8 cellular contexts compared by ENCODE assay signal in genomic region chr6:70706491-70707123, GRCh38. TPM values are rescaled to one million over a fixed set of nuclear protein-coding genes. Genes with fewer than 3 reads are reported as not detected.
DNase-seq lines count a peak whose midpoint lies in the region; ATAC-seq and TF ChIP-seq lines count a peak whose summit lies in the region.

No MANE protein-coding gene starts in this region.

- DNase-seq in ACHN: peak; percentile 47
- DNase-seq in GM13977 (ENCODE audit: low spot score): no peak
- DNase-seq in NCI-H748 treated with DMSO at 0.1 percent for 48 hours (lab: John Stamatoyannopoulos, UW): peak; percentile 52
- peak; percentile 74 for DNase-seq in choroid plexus epithelial cell (ENCODE audit: low read depth)
- DNase-seq in naive B cell: peak; percentile 45
- no peak for DNase-seq in stimulated activated CD4-positive, alpha-beta T cell treated with anti-CD3 and anti-CD28 coated beads, Interleukin-4, amount 100 ng/mL, for 4 hours
- DNase-seq in COLO668 (lab: John Stamatoyannopoulos, UW; ENCODE audit: unreplicated experiment): no peak

- peaks cover 30 to 54% (median 39%) of the 10 kb centered on the region in 3 donors for H3K4me1 Mint-ChIP-seq in naive B cell

- H3K27ac Mint-ChIP-seq in naive B cell: no peak overlapping the region

- TF ChIP-seq CTCF in GM13977 (IDR thresholded peaks at IDR 0.05; ENCODE audit: extremely low read depth, insufficient read depth, missing control alignments) (peak; percentile 43), choroid plexus epithelial cell (conservative IDR thresholded peaks at IDR 0.05; ENCODE audit: low read depth, low read length) (peak; percentile 55)

- H3K36me3 Mint-ChIP-seq in naive B cell: peaks cover 0 to 2% of the 10 kb centered on the region in 2 donors

- no peak overlapping the region for H3K4me3 ChIP-seq in choroid plexus epithelial cell (ENCODE audit: low read depth, low read length)

- H3K27me3 Mint-ChIP-seq in naive B cell: no peaks in the 10 kb centered on the region

- no peak overlapping the region for H3K4me3 Mint-ChIP-seq in naive B cell

- ATAC-seq in naive B cell (ENCODE audit: low read depth in 2 of 2) (no peak), GM21825 (IDR thresholded peaks at IDR 0.05; ENCODE audit: unreplicated experiment) (no peak)

- H3K9me3 Mint-ChIP-seq in naive B cell: no peaks in the 10 kb centered on the region

- in situ Hi-C loops in ACHN (cut with HindIII; ENCODE audit: low pct_ligation_motif_present, low pct_unique_long_range_greater_than_20kb, low sequenced_read_pairs) (no loop called here), GM13977 (cut with MboI; ENCODE audit: low pct_unique_long_range_greater_than_20kb, low sequenced_read_pairs, unreplicated experiment) (loop anchor here (10.0 kb wide), 1 partner anchor 178 kb away; no protein-coding TSS in a partner anchor)

RNA-seq across cellular contexts. Expression of gene SMAP1, which starts 38.9 kb away (rescaled TPM):
- polyA plus RNA-seq in naive B cell (ENCODE audit: low read depth in 6 of 6): 10 to 100 TPM; 13.0 to 16.6 (median 15.8) TPM

Comparison
In these comparisons a context has a peak if more than half of its experiments do, and no peak if none do; other contexts are left out.
1. DNase-seq: peak in ACHN (single experiment), NCI-H748 treated with DMSO at 0.1 percent for 48 hours (single experiment), choroid plexus epithelial cell (single experiment) and naive B cell (single experiment); none in GM13977 (single experiment), stimulated activated CD4-positive, alpha-beta T cell treated with anti-CD3 and anti-CD28 coated beads, Interleukin-4, amount 100 ng/mL, for 4 hours (0 of 2) and COLO668 (single experiment).